ENCODE assay signal across 29 cellular contexts in genomic region chr15:86568378-86568777, GRCh38.
"Had no signal": no experiment of that assay in that cellular context is flagged by ENCODE, and none has a peak within 500 bp of the region (broad histone marks: within the 10 kb centered on the region; RNA-seq: fewer than 3 reads in every experiment).

No MANE protein-coding gene starts in this region.

- H3K79me2 ChIP-seq: parathyroid adenoma had no signal

- H3K36me3 Mint-ChIP-seq: natural killer cell; stimulated activated effector memory CD8-positive, alpha-beta T cell treated with anti-CD3 and anti-CD28 coated beads, Interleukin-12 subunit alpha, Interleukin-12 subunit beta, amount 100 ng/mL, for 72 hours had no signal

- FAIRE-seq: small intestine, urothelium cell line had no signal

- H3K27ac ChIP-seq: neutrophil, ovary, parathyroid adenoma, psoas muscle, right lobe of liver, sigmoid colon, stomach, thoracic aorta, thyroid gland, tibial nerve, upper lobe of left lung, vagina had no signal

- H3K36me3 ChIP-seq: neutrophil, ovary, right lobe of liver, sigmoid colon, stomach, thoracic aorta, thyroid gland, tibial nerve, upper lobe of left lung, vagina had no signal

- H3K9ac ChIP-seq: parathyroid adenoma had no signal

- H3K27me3 ChIP-seq: neutrophil, ovary, thyroid gland, tibial nerve, upper lobe of left lung, vagina had no signal

- H3K9me3 ChIP-seq: neutrophil, ovary, psoas muscle, right lobe of liver, thoracic aorta, thyroid gland, vagina had no signal

- H3K4me1 ChIP-seq: parathyroid adenoma, psoas muscle, right lobe of liver, sigmoid colon, stomach, thyroid gland, tibial nerve, upper lobe of left lung, vagina had no signal

- H2AFZ ChIP-seq: parathyroid adenoma had no signal

- DNase-seq: natural killer cell; nucleus accumbens; ovary; posterior cingulate gyrus; psoas muscle; right cardiac atrium; right lobe of liver; sigmoid colon; small intestine; stimulated activated CD4-positive, alpha-beta T cell treated with anti-CD3 and anti-CD28 coated beads, Interleukin-15, amount 100 ng/mL, for 24 hours; stimulated activated CD4-positive, alpha-beta T cell treated with anti-CD3 and anti-CD28 coated beads, Interleukin-2, amount 100 ng/mL, for 24 hours; stimulated activated CD4-positive, alpha-beta T cell treated with anti-CD3 and anti-CD28 coated beads, Interleukin-2, amount 100 ng/mL, for 48 hours; stimulated activated CD4-positive, alpha-beta T cell treated with anti-CD3 and anti-CD28 coated beads, Interleukin-4, amount 100 ng/mL, for 24 hours; stimulated activated naive B cell treated with anti-CD40 and anti-IgM and Interleukin-4, amounts not matched to agents 10 μg/mL and 1 μg/mL and 100 μg/mL, for 72 hours; stimulated activated naive CD4-positive, alpha-beta T cell treated with Interleukin-2 at 50 U/mL for 16 hours; stomach; thyroid gland; trophoblast cell; upper lobe of left lung had no signal

- H3K27ac Mint-ChIP-seq: natural killer cell; nephron; progenitor cell of endocrine pancreas; stimulated activated effector memory CD8-positive, alpha-beta T cell treated with anti-CD3 and anti-CD28 coated beads, Interleukin-12 subunit alpha, Interleukin-12 subunit beta, amount 100 ng/mL, for 72 hours; stimulated activated naive B cell treated with anti-CD40 and anti-IgM and Interleukin-4, amounts not matched to agents 10 μg/mL and 1 μg/mL and 100 μg/mL, for 72 hours; stimulated activated naive CD8-positive, alpha-beta T cell treated with anti-CD3 and anti-CD28 coated beads, Interleukin-15, Interleukin-2, amounts not matched to agents 100 ng/mL and 50 ng/mL, for 24 hours had no signal

- H3K4me3 Mint-ChIP-seq: natural killer cell; nephron; stimulated activated effector memory CD8-positive, alpha-beta T cell treated with anti-CD3 and anti-CD28 coated beads, Interleukin-12 subunit alpha, Interleukin-12 subunit beta, amount 100 ng/mL, for 72 hours; stimulated activated naive B cell treated with anti-CD40 and anti-IgM and Interleukin-4, amounts not matched to agents 10 μg/mL and 1 μg/mL and 100 μg/mL, for 72 hours; stimulated activated naive CD8-positive, alpha-beta T cell treated with anti-CD3 and anti-CD28 coated beads, Interleukin-15, Interleukin-2, amounts not matched to agents 100 ng/mL and 50 ng/mL, for 24 hours had no signal

- H3K4me1 Mint-ChIP-seq: natural killer cell; stimulated activated naive B cell treated with anti-CD40 and anti-IgM and Interleukin-4, amounts not matched to agents 10 μg/mL and 1 μg/mL and 100 μg/mL, for 72 hours had no signal

- H3K4me3 ChIP-seq: ovary, psoas muscle, right lobe of liver, sigmoid colon, stomach, thoracic aorta, thyroid gland, tibial nerve, upper lobe of left lung, vagina had no signal

- H3K27me3 Mint-ChIP-seq: stimulated activated naive CD8-positive, alpha-beta T cell treated with anti-CD3 and anti-CD28 coated beads, Interleukin-15, Interleukin-2, amounts not matched to agents 100 ng/mL and 50 ng/mL, for 24 hours had no signal
